9 cellular contexts compared by ENCODE assay signal in the genomic region with DNA sequence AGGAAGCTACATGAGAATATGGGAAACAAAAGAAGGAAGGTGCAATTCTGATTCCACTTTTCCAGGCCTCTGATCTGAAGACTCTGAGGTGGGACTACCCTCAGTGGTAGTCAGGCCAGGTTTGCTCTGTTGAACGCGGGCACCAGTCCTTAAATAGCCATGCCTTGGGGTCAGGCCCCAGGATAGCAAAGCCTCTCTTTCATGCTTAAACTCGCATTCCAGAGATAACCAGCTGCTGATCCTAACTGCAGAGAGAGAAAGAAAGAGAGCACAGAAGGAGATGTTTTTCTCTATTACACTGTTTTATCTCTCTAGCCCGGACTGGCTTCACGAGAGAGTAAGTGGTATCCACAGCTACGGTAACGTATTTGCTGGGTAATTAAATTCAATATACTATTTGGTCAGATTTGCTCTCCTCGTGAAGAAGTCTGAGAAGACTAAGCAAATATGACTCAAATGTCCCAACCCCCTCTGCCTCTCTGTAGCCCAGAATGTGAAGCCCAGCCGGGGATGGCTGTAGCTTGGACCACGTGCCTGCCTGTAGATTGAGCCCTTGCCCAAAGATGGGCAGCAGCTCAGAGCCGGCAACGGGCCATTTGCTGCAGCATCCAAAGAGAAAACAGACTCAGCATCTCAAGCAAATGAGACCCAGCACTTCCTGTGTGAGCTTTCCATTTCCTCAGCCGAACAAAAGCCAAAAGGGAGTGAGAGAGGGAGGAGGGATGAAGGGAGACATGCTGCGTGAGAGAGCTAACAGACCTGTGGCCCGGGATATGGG.
DNase-seq lines count a peak whose midpoint lies in the region; ATAC-seq and TF ChIP-seq lines count a peak whose summit lies in the region.
"Had no signal": no experiment of that assay in that cellular context is flagged by ENCODE, and none has a peak within 500 bp of the region (broad histone marks: within the 10 kb centered on the region; RNA-seq: fewer than 3 reads in every experiment).

No MANE protein-coding gene starts in this region.

- no peak overlapping the region for H3K4me3 Mint-ChIP-seq in activated CD4-positive, alpha-beta T cell treated with anti-CD3 and anti-CD28 coated beads, Interleukin-2, amount 10 ng/mL, durations not matched to agents 24 days and 14 days
- peak overlapping the region; percentile 59 for H3K4me3 Mint-ChIP-seq in natural killer cell
- H3K4me3 Mint-ChIP-seq in activated naive CD4-positive, alpha-beta T cell treated with anti-CD3 and anti-CD28 coated beads, Interleukin-2, amount 10 ng/mL, durations not matched to agents 7 days and 5 days: no peak overlapping the region
- H3K4me3 Mint-ChIP-seq: B cell had no signal

- TF ChIP-seq CTCF in natural killer cell (IDR thresholded peaks at IDR 0.05): no peak

- no peaks in the 10 kb centered on the region for H3K9me3 Mint-ChIP-seq in activated CD4-positive, alpha-beta T cell treated with anti-CD3 and anti-CD28 coated beads, Interleukin-2, amount 10 ng/mL, durations not matched to agents 24 days and 14 days
- no peaks in the 10 kb centered on the region for H3K9me3 Mint-ChIP-seq in natural killer cell
- no peaks in the 10 kb centered on the region for H3K9me3 Mint-ChIP-seq in activated naive CD4-positive, alpha-beta T cell treated with anti-CD3 and anti-CD28 coated beads, Interleukin-2, amount 10 ng/mL, durations not matched to agents 7 days and 5 days

- CTCF ChIA-PET in activated naive CD4-positive, alpha-beta T cell treated with anti-CD3 and anti-CD28 coated beads, Interleukin-2, amount 10 ng/mL, durations not matched to agents 7 days and 5 days (lab: Charles Lee): interaction anchor here (1.2 kb wide), 1 partner anchor 64 kb away, joined by 4 read pairs; no protein-coding TSS in a partner anchor

- H3K36me3 ChIP-seq in urinary bladder (ENCODE audit: insufficient read depth): peaks cover 2% of the 10 kb centered on the region

- peaks cover 2% of the 10 kb centered on the region for H3K4me1 ChIP-seq in urinary bladder (ENCODE audit: insufficient read depth)

- H3K4me3 ChIP-seq in urinary bladder (ENCODE audit: low read depth, low read length): no peak overlapping the region

- intact Hi-C loops in activated CD4-positive, alpha-beta T cell treated with anti-CD3 and anti-CD28 coated beads, Interleukin-2, amount 10 ng/mL, durations not matched to agents 24 days and 14 days (cut with micrococcal nuclease): no loop called here
- intact Hi-C loops in natural killer cell (cut with micrococcal nuclease): no loop called here

- DNase-seq in activated CD4-positive, alpha-beta T cell treated with anti-CD3 and anti-CD28 coated beads, Interleukin-2, amount 10 ng/mL, durations not matched to agents 24 days and 14 days: no peak
- DNase-seq in activated CD4-positive, alpha-beta T cell treated with anti-CD3 and anti-CD28 coated beads for 1 hour: no peak
- peak; percentile 96 for DNase-seq in fibroblast of peridontal ligament (ENCODE audit: extremely low read depth)
- DNase-seq in natural killer cell: peak; percentile 24
- DNase-seq in NCI-H446 (lab: John Stamatoyannopoulos, UW): no peak
- no peak for DNase-seq in NCI-H1105 treated with DMSO at 0.1 percent for 48 hours (lab: John Stamatoyannopoulos, UW)
- no peak for DNase-seq in activated naive CD4-positive, alpha-beta T cell treated with anti-CD3 and anti-CD28 coated beads, Interleukin-2, amount 10 ng/mL, durations not matched to agents 7 days and 5 days

- WGBS in urinary bladder: 12% methylated on average over 15 of the region's 15 CpGs

- ATAC-seq in natural killer cell: peak in 2 of 3 donors; percentile 15 to 21

- H3K27me3 Mint-ChIP-seq in activated CD4-positive, alpha-beta T cell treated with anti-CD3 and anti-CD28 coated beads, Interleukin-2, amount 10 ng/mL, durations not matched to agents 24 days and 14 days: no peaks in the 10 kb centered on the region
- no peaks in the 10 kb centered on the region for H3K27me3 Mint-ChIP-seq in natural killer cell (ENCODE audit: low read depth in 2 of 2)
- H3K27me3 Mint-ChIP-seq in activated naive CD4-positive, alpha-beta T cell treated with anti-CD3 and anti-CD28 coated beads, Interleukin-2, amount 10 ng/mL, durations not matched to agents 7 days and 5 days: no peaks in the 10 kb centered on the region
- H3K27me3 Mint-ChIP-seq: B cell had no signal

- H3K36me3 Mint-ChIP-seq in activated CD4-positive, alpha-beta T cell treated with anti-CD3 and anti-CD28 coated beads, Interleukin-2, amount 10 ng/mL, durations not matched to agents 24 days and 14 days (ENCODE audit: low read depth): peaks cover 58% of the 10 kb centered on the region
- H3K36me3 Mint-ChIP-seq in natural killer cell: no peaks in the 10 kb centered on the region
- H3K36me3 Mint-ChIP-seq in activated naive CD4-positive, alpha-beta T cell treated with anti-CD3 and anti-CD28 coated beads, Interleukin-2, amount 10 ng/mL, durations not matched to agents 7 days and 5 days: peaks cover 58% of the 10 kb centered on the region

- H3K4me1 Mint-ChIP-seq in activated CD4-positive, alpha-beta T cell treated with anti-CD3 and anti-CD28 coated beads, Interleukin-2, amount 10 ng/mL, durations not matched to agents 24 days and 14 days: peaks cover 41% of the 10 kb centered on the region
- H3K4me1 Mint-ChIP-seq in natural killer cell: peaks cover 90% of the 10 kb centered on the region in 2 donors
- H3K4me1 Mint-ChIP-seq in activated naive CD4-positive, alpha-beta T cell treated with anti-CD3 and anti-CD28 coated beads, Interleukin-2, amount 10 ng/mL, durations not matched to agents 7 days and 5 days: peaks cover 28% of the 10 kb centered on the region
- H3K4me1 Mint-ChIP-seq: B cell had no signal

- H3K27ac ChIP-seq in urinary bladder (ENCODE audit: low read depth): peak overlapping the region; percentile 57

- peak overlapping the region; percentile 23 for H3K27ac Mint-ChIP-seq in activated CD4-positive, alpha-beta T cell treated with anti-CD3 and anti-CD28 coated beads, Interleukin-2, amount 10 ng/mL, durations not matched to agents 24 days and 14 days
- H3K27ac Mint-ChIP-seq in natural killer cell: peak overlapping the region; percentile 81 to 88
- H3K27ac Mint-ChIP-seq in activated naive CD4-positive, alpha-beta T cell treated with anti-CD3 and anti-CD28 coated beads, Interleukin-2, amount 10 ng/mL, durations not matched to agents 7 days and 5 days: no peak overlapping the region
- H3K27ac Mint-ChIP-seq: B cell had no signal

Comparison
In these comparisons a context has a peak if more than half of its experiments do, and no peak if none do; other contexts are left out.
1. DNase-seq: peak in fibroblast of peridontal ligament (single experiment) and natural killer cell (single experiment); none in activated CD4-positive, alpha-beta T cell treated with anti-CD3 and anti-CD28 coated beads, Interleukin-2, amount 10 ng/mL, durations not matched to agents 24 days and 14 days (single experiment), activated CD4-positive, alpha-beta T cell treated with anti-CD3 and anti-CD28 coated beads for 1 hour (single experiment), NCI-H446 (0 of 2), NCI-H1105 treated with DMSO at 0.1 percent for 48 hours (single experiment) and activated naive CD4-positive, alpha-beta T cell treated with anti-CD3 and anti-CD28 coated beads, Interleukin-2, amount 10 ng/mL, durations not matched to agents 7 days and 5 days (single experiment).